In the genomic region with DNA sequence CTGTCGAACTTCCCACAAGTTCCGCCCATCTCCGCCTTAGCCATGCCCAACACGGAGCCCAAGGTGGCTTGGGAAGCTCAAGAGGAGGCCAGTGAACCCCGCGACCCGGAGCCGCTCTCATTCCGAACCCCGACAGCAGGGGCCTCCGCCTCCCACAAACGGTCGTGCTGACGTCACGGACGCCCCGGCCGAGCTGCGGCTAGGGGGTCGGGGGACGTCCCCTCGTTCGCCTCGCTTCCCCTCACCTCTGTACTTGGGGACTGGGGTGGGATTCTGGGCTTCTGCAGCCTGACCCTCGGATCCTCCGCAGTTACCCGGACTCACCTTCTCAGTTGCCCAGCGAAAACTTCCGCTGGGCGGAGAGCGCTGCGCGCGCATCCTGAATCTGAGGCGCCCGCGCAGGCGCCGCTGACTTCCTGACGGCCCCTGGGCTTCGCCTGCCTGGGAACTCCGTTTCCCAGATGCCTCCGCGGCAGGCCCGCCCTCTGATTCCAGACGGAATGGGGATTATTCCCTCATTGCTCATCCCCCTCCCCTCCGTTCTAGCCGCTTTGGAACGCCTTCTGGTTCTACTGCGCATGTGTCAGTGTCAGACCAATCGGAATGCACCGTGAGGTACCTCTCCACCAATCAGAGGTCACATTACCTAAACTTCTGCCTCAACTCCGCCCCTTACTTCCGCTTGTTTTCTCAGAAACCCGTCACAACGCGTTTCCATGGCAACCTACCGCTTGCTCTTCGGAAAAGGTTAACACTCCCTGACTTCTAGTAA, we compare ENCODE assay signal across 8 cellular contexts. TPM values are rescaled to one million over a fixed set of nuclear protein-coding genes. Genes with fewer than 3 reads are reported as not detected.
A peak's percentile ranks its signal among the peaks of the same experiment; 100 is the strongest.
DNase-seq lines count a peak whose midpoint lies in the region; ATAC-seq and TF ChIP-seq lines count a peak whose summit lies in the region.

A gene with protein sequence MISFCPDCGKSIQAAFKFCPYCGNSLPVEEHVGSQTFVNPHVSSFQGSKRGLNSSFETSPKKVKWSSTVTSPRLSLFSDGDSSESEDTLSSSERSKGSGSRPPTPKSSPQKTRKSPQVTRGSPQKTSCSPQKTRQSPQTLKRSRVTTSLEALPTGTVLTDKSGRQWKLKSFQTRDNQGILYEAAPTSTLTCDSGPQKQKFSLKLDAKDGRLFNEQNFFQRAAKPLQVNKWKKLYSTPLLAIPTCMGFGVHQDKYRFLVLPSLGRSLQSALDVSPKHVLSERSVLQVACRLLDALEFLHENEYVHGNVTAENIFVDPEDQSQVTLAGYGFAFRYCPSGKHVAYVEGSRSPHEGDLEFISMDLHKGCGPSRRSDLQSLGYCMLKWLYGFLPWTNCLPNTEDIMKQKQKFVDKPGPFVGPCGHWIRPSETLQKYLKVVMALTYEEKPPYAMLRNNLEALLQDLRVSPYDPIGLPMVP (minus strand): TSS at position 351 of the 772 bp plus-strand sequence. CDS start 9,210 bp downstream, outside the sequence.

- peaks cover 2% of the 10 kb centered on the region for H3K36me3 ChIP-seq in upper lobe of right lung

- TF ChIP-seq POLR2A in GM15510 (IDR thresholded peaks at IDR 0.05; ENCODE audit: borderline replicate concordance, extremely low read depth, insufficient read length), result peak; percentile 75

- intact Hi-C loops in left cardiac atrium (cut with DNase I), result no loop called here
- intact Hi-C loops in posterior vena cava (cut with DNase I), result no loop called here
- intact Hi-C loops in upper lobe of right lung (cut with DNase I), result no loop called here

- H3K27ac ChIP-seq in upper lobe of right lung, result peak within 1 kb of the TSS; percentile 89

- DNase-seq in NCI-H1694 treated with DMSO at 0.1 percent for 48 hours (lab: John Stamatoyannopoulos, UW) (peak; percentile 100), T-helper 17 cell (peak; percentile 95 to 98 (median 95)), amygdala (lab: John Stamatoyannopoulos, UW) (peak; percentile 83 to 100 (median 98)), left cardiac atrium (peak; percentile 99), posterior vena cava (ENCODE audit: low spot score) (peak; percentile 100), upper lobe of right lung (peak; percentile 99)

- peak within 1 kb of the TSS; percentile 98 for H3K4me3 Mint-ChIP-seq in T-helper 17 cell

- peak within 1 kb of the TSS; percentile 95 for H3K27ac Mint-ChIP-seq in T-helper 17 cell

- H3K27me3 ChIP-seq in upper lobe of right lung, result no peaks in the 10 kb centered on the region

- peaks cover 33% of the 10 kb centered on the region for H3K4me1 Mint-ChIP-seq in T-helper 17 cell

- peak; percentile 84 for ATAC-seq in HG02885 (IDR thresholded peaks at IDR 0.05; ENCODE audit: poor library complexity, unreplicated experiment)
- ATAC-seq in T-helper 17 cell, result peak; percentile 87
- peak; percentile 95 to 98 for ATAC-seq in left cardiac atrium
- ATAC-seq in upper lobe of right lung, result peak; percentile 97

- no peaks in the 10 kb centered on the region for H3K36me3 Mint-ChIP-seq in T-helper 17 cell (ENCODE audit: low read depth)

- TF ChIP-seq CTCF in upper lobe of right lung (IDR thresholded peaks at IDR 0.05), result peak; percentile 18

- no peaks in the 10 kb centered on the region for H3K27me3 Mint-ChIP-seq in T-helper 17 cell

- H3K4me1 ChIP-seq in upper lobe of right lung, result peaks cover 26% of the 10 kb centered on the region

- H3K4me3 ChIP-seq in upper lobe of right lung, result peak within 1 kb of the TSS; percentile 78

- H3K9me3 ChIP-seq in T-helper 17 cell (ENCODE audit: control insufficient read depth, low read length, poor library complexity, severe bottlenecking) (no peaks in the 10 kb centered on the region), upper lobe of right lung (no peaks in the 10 kb centered on the region)

RNA-seq across cellular contexts. Expression of the gene that starts here (rescaled TPM):
- total RNA-seq in T-helper 17 cell (10 to 100 TPM; 67.2 to 79.3 TPM), left cardiac atrium (10 to 100 TPM; 18.5 to 23.5 TPM), posterior vena cava (10 to 100 TPM; 19.7 to 23.0 TPM), upper lobe of right lung (39.5 TPM)

Comparison
In these comparisons a context has a peak if more than half of its experiments do, and no peak if none do; other contexts are left out.
1. Peak in every context shown above with its lines: DNase-seq, ATAC-seq, H3K4me3 ChIP-seq and H3K27ac ChIP-seq.